In genomic region chr1:152972196-152972886, GRCh38 we compare ENCODE assay signal across 28 cellular contexts. TPM values are rescaled to one million over a fixed set of nuclear protein-coding genes. Genes with fewer than 3 reads are reported as not detected.
"Had no signal": no experiment of that assay in that cellular context is flagged by ENCODE, and none has a peak within 500 bp of the region (broad histone marks: within the 10 kb centered on the region; RNA-seq: fewer than 3 reads in every experiment).

No MANE protein-coding gene starts in this region.

- DNase-seq: activated CD4-positive, alpha-beta T cell treated with anti-CD3 and anti-CD28 coated beads for 4 hours; activated CD8-positive, alpha-beta memory T cell treated with anti-CD3 and anti-CD28 coated beads, Interleukin-2, amount 50 U/mL, for 48 hours; activated CD8-positive, alpha-beta T cell treated with anti-CD3 and anti-CD28 coated beads, Interleukin-2, amount 10 ng/mL, durations not matched to agents 7 days and 5 days; activated naive CD4-positive, alpha-beta T cell treated with anti-CD3 and anti-CD28 coated beads, Interleukin-2, amount 50 U/mL, for 16 hours; activated naive CD8-positive, alpha-beta T cell treated with anti-CD3 and anti-CD28 coated beads, Interleukin-2, amount 10 ng/mL, durations not matched to agents 7 days and 5 days; activated T-cell treated with anti-CD3 and anti-CD28 coated beads, Interleukin-2, amount 50 U/mL, for 1 hour; adrenal gland; anterior cingulate cortex; central memory CD4-positive, alpha-beta T cell; Karpas-422; NCI-H1105 treated with DMSO at 0.1 percent for 48 hours; NCI-H146; NCI-H187 treated with DMSO at 0.1 percent for 48 hours; NCI-H2081 treated with DMSO at 0.1 percent for 48 hours; NCI-H2171 treated with DMSO at 0.1 percent for 48 hours; NCI-H226; NCI-H526; NCI-H774; RPMI8226; SHP77 had no signal

- H3K27me3 ChIP-seq: adrenal gland, SJSA1 had no signal

- H3K36me3 ChIP-seq: adrenal gland, SJSA1 had no signal

- ATAC-seq: activated CD4-positive, CD25-positive, alpha-beta regulatory T cell treated with anti-CD3 and anti-CD28 coated beads, Interleukin-2, amount 50 U/mL, for 24 hours; activated CD8-positive, alpha-beta T cell treated with anti-CD3 and anti-CD28 coated beads, Interleukin-2, amount 10 ng/mL, durations not matched to agents 7 days and 5 days; K562; Panc1; SK-N-SH treated with all-trans-retinoic acid at 6 μM for 48 hours had no signal

- H3K4me3 ChIP-seq: adrenal gland, K562, SJSA1 had no signal

- H3K27ac Mint-ChIP-seq: activated CD8-positive, alpha-beta T cell treated with anti-CD3 and anti-CD28 coated beads, Interleukin-2, amount 10 ng/mL, durations not matched to agents 7 days and 5 days; activated naive CD8-positive, alpha-beta T cell treated with anti-CD3 and anti-CD28 coated beads, Interleukin-2, amount 10 ng/mL, durations not matched to agents 7 days and 5 days; T-helper 1 cell treated with Interleukin-12 subunit alpha and Interleukin-12 subunit beta and Interleukin-4 antibody, amounts not matched to agents 30 μg/mL and 1 μg/mL, for 36 hours had no signal

- H3K4me3 Mint-ChIP-seq: activated CD8-positive, alpha-beta T cell treated with anti-CD3 and anti-CD28 coated beads, Interleukin-2, amount 10 ng/mL, durations not matched to agents 7 days and 5 days; activated naive CD8-positive, alpha-beta T cell treated with anti-CD3 and anti-CD28 coated beads, Interleukin-2, amount 10 ng/mL, durations not matched to agents 7 days and 5 days; T-helper 1 cell treated with Interleukin-12 subunit alpha and Interleukin-12 subunit beta and Interleukin-4 antibody, amounts not matched to agents 30 μg/mL and 1 μg/mL, for 36 hours had no signal

- H3K9me3 ChIP-seq: adrenal gland, SJSA1 had no signal

- H3K36me3 Mint-ChIP-seq: activated naive CD8-positive, alpha-beta T cell treated with anti-CD3 and anti-CD28 coated beads, Interleukin-2, amount 10 ng/mL, durations not matched to agents 7 days and 5 days had no signal

- H3K9me3 Mint-ChIP-seq: activated naive CD8-positive, alpha-beta T cell treated with anti-CD3 and anti-CD28 coated beads, Interleukin-2, amount 10 ng/mL, durations not matched to agents 7 days and 5 days; T-helper 1 cell treated with Interleukin-12 subunit alpha and Interleukin-12 subunit beta and Interleukin-4 antibody, amounts not matched to agents 30 μg/mL and 1 μg/mL, for 36 hours had no signal

- H3K4me1 ChIP-seq: adrenal gland, SJSA1 had no signal

- H3K4me1 Mint-ChIP-seq: activated naive CD8-positive, alpha-beta T cell treated with anti-CD3 and anti-CD28 coated beads, Interleukin-2, amount 10 ng/mL, durations not matched to agents 7 days and 5 days had no signal

- H3K27ac ChIP-seq: adrenal gland, SJSA1 had no signal

RNA-seq across cellular contexts. Expression of gene SPRR4, which starts 1.9 kb away (rescaled TPM):
- total RNA-seq: activated CD8-positive, alpha-beta T cell treated with anti-CD3 and anti-CD28 coated beads, Interleukin-2, amount 10 ng/mL, durations not matched to agents 7 days and 5 days; activated naive CD8-positive, alpha-beta T cell treated with anti-CD3 and anti-CD28 coated beads, Interleukin-2, amount 10 ng/mL, durations not matched to agents 7 days and 5 days; adrenal gland; K562; NCI-H460; OCI-LY7; SJSA1 had no signal
- polyA plus RNA-seq: adrenal gland, K562 had no signal

RNA-seq across cellular contexts. Expression of gene SPRR1A, which starts 11.5 kb away (rescaled TPM):
- total RNA-seq: activated CD8-positive, alpha-beta T cell treated with anti-CD3 and anti-CD28 coated beads, Interleukin-2, amount 10 ng/mL, durations not matched to agents 7 days and 5 days; activated naive CD8-positive, alpha-beta T cell treated with anti-CD3 and anti-CD28 coated beads, Interleukin-2, amount 10 ng/mL, durations not matched to agents 7 days and 5 days; adrenal gland; K562; NCI-H460; OCI-LY7; SJSA1 had no signal
- polyA plus RNA-seq: adrenal gland, K562 had no signal

RNA-seq across cellular contexts. Expression of gene SPRR5, which starts 25.3 kb away (rescaled TPM):
- total RNA-seq: activated CD8-positive, alpha-beta T cell treated with anti-CD3 and anti-CD28 coated beads, Interleukin-2, amount 10 ng/mL, durations not matched to agents 7 days and 5 days; activated naive CD8-positive, alpha-beta T cell treated with anti-CD3 and anti-CD28 coated beads, Interleukin-2, amount 10 ng/mL, durations not matched to agents 7 days and 5 days; adrenal gland; K562; NCI-H460; OCI-LY7; SJSA1 had no signal
- polyA plus RNA-seq: adrenal gland, K562 had no signal

RNA-seq across cellular contexts. Expression of gene SPRR3, which starts 29.2 kb away (rescaled TPM):
- total RNA-seq: activated CD8-positive, alpha-beta T cell treated with anti-CD3 and anti-CD28 coated beads, Interleukin-2, amount 10 ng/mL, durations not matched to agents 7 days and 5 days; activated naive CD8-positive, alpha-beta T cell treated with anti-CD3 and anti-CD28 coated beads, Interleukin-2, amount 10 ng/mL, durations not matched to agents 7 days and 5 days; K562; NCI-H460; OCI-LY7; SJSA1 had no signal
- polyA plus RNA-seq: K562 had no signal

RNA-seq across cellular contexts. Expression of gene SPRR1B, which starts 58.7 kb away (rescaled TPM):
- total RNA-seq: activated CD8-positive, alpha-beta T cell treated with anti-CD3 and anti-CD28 coated beads, Interleukin-2, amount 10 ng/mL, durations not matched to agents 7 days and 5 days; activated naive CD8-positive, alpha-beta T cell treated with anti-CD3 and anti-CD28 coated beads, Interleukin-2, amount 10 ng/mL, durations not matched to agents 7 days and 5 days; K562; NCI-H460; OCI-LY7; SJSA1 had no signal
- polyA plus RNA-seq: K562 had no signal
